8 cellular contexts compared by ENCODE assay signal in the genomic region with DNA sequence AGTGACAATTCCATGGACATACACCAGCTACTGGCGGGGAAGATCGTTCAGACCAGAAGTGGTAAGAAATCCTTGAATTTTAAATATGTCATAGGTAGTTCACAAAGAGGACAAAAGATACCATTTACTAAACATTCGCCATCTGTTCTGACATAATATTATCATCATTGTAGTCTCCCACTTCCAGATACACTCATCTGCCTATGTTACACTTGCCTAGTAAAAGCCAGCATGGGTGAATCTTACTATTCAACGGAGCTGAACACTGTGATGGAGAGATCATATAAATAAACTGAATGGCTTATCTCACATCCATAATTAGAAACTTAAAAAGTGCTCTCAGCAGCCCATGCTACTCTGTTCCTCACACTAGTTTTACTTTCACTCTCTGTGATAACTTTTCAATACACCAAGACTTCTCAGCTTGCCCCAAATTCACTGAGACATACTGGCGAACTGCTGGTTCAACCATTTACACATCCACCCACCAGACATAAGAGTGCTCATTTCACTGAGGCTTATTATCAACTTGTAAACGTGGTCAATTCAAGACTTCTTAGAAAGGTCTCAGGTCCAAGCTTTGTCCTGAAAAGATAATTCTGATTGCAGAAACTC. TPM values are rescaled to one million over a fixed set of nuclear protein-coding genes. Genes with fewer than 3 reads are reported as not detected.
DNase-seq lines count a peak whose midpoint lies in the region; ATAC-seq and TF ChIP-seq lines count a peak whose summit lies in the region.

No MANE protein-coding gene starts in this region.

- H3K4me3 Mint-ChIP-seq in GM23338 (peak overlapping the region; percentile 95), brain (peak overlapping the region; percentile 92 to 98 (median 97))

- H3K36me3 Mint-ChIP-seq in GM23338 (ENCODE audit: low read depth) (0 out of 3 replicates have a peak, but pooled peaks cover 3% of the 10 kb centered on the region), brain (peaks cover 12% of the 10 kb centered on the region)

- TF ChIP-seq CTCF in GM23338 (conservative IDR thresholded peaks at IDR 0.05; ENCODE audit: low read depth in 2 of 2) (no peak), brain (conservative IDR thresholded peaks at IDR 0.05) (peak in 1 of 2 experiments; percentile 69), right lobe of liver (IDR thresholded peaks at IDR 0.05) (peak in 1 of 4 donors; percentile 68), upper lobe of left lung (IDR thresholded peaks at IDR 0.05) (peak in 2 of 6 experiments; percentile 60 to 82)

- TF ChIP-seq POLR2A in right lobe of liver (IDR thresholded peaks at IDR 0.05) (no peak), upper lobe of left lung (IDR thresholded peaks at IDR 0.05) (no peak)

- ATAC-seq in GM18508 (IDR thresholded peaks at IDR 0.05; ENCODE audit: insufficient read depth, unreplicated experiment): peak; percentile 52
- ATAC-seq in GM23338: peak; percentile 5; the same call in 1 of the 3 replicates
- peak; percentile 59 to 71 (median 61) for ATAC-seq in right lobe of liver
- ATAC-seq in upper lobe of left lung (ENCODE audit: low FRiP score in 2 of 2): peak; percentile 59 to 67

- H3K9me3 ChIP-seq in right lobe of liver (no peaks in the 10 kb centered on the region), upper lobe of left lung (no peaks in the 10 kb centered on the region)

- peak overlapping the region; percentile 98 for H3K27ac Mint-ChIP-seq in GM23338
- peak overlapping the region; percentile 96 to 99 (median 97) for H3K27ac Mint-ChIP-seq in brain

- peaks cover 10% of the 10 kb centered on the region; the same call in 1 of the 2 replicates for H3K4me1 ChIP-seq in GM23338 (ENCODE audit: insufficient read depth)
- peaks cover 0 to 21% (median 3%) of the 10 kb centered on the region in 4 donors for H3K4me1 ChIP-seq in right lobe of liver
- H3K4me1 ChIP-seq in upper lobe of left lung: peaks cover 30 to 37% (median 32%) of the 10 kb centered on the region in 4 donors

- DNase-seq in GM23338 (ENCODE audit: low spot score) (no peak), Kasumi-1 (lab: John Stamatoyannopoulos, UW) (peak; percentile 86 to 92), right lobe of liver (no peak), upper lobe of left lung (no peak), HuH-7.5 (ENCODE audit: low spot score) (no peak)
- no peak for DNase-seq in stimulated activated CD4-positive, alpha-beta T cell treated with anti-CD3 and anti-CD28 coated beads, Interleukin-12 subunit alpha, Interleukin-12 subunit beta, amount 100 ng/mL, for 4 hours

- no peaks in the 10 kb centered on the region for H3F3A ChIP-seq in GM23338 (replicated peaks; ENCODE audit: low read depth)

- WGBS in right lobe of liver (ENCODE audit: insufficient coverage, low coverage, low lambda C conversion rate, missing lambda C conversion rate): 9% methylated on average over 6 of the region's 6 CpGs
- WGBS in upper lobe of left lung, 2 donors: 23 to 28% methylated on average over 6 of the region's 6 CpGs

- peak overlapping the region; percentile 75; the same call in 1 of the 2 replicates for H2AFZ ChIP-seq in GM23338

- peak overlapping the region; percentile 85; the same call in 1 of the 2 replicates for H3K27ac ChIP-seq in GM23338 (ENCODE audit: low read depth)
- peak overlapping the region; percentile 89 to 99 (median 99) for H3K27ac ChIP-seq in right lobe of liver
- H3K27ac ChIP-seq in upper lobe of left lung: peak overlapping the region; percentile 99 to 100 (median 100)

- TF ChIP-seq EP300 in upper lobe of left lung (IDR thresholded peaks at IDR 0.05): peak in 1 of 4 donors; percentile 25

- peaks cover 25% of the 10 kb centered on the region for H3K4me1 Mint-ChIP-seq in GM23338
- H3K4me1 Mint-ChIP-seq in brain: peaks cover 47% of the 10 kb centered on the region

- H3K4me3 ChIP-seq in GM23338 (peak overlapping the region; percentile 85), right lobe of liver (peak overlapping the region; percentile 75 to 95 (median 90)), upper lobe of left lung (peak overlapping the region; percentile 30 to 94 (median 77))

- H3K27me3 Mint-ChIP-seq in GM23338 (ENCODE audit: insufficient read depth, low read depth, poor library complexity) (peaks cover 4% of the 10 kb centered on the region), brain (peaks cover 19% of the 10 kb centered on the region)

- H3K4me2 ChIP-seq in GM23338: peak overlapping the region; percentile 71

- H4K20me1 ChIP-seq in GM23338 (replicated peaks; ENCODE audit: insufficient read depth): peaks cover 33% of the 10 kb centered on the region

- no peaks in the 10 kb centered on the region for H3K9me2 ChIP-seq in GM23338 (ENCODE audit: insufficient read depth)

- H3K36me3 ChIP-seq in GM23338 (ENCODE audit: insufficient read depth): no peaks in the 10 kb centered on the region
- no peaks in the 10 kb centered on the region for H3K36me3 ChIP-seq in right lobe of liver
- H3K36me3 ChIP-seq in upper lobe of left lung: peaks cover 0 to under 1% (median 0%) of the 10 kb centered on the region in 4 donors

- H3K27me3 ChIP-seq in GM23338 (ENCODE audit: insufficient read depth) (no peaks in the 10 kb centered on the region), right lobe of liver (no peaks in the 10 kb centered on the region), upper lobe of left lung (no peaks in the 10 kb centered on the region)

- H3K9me3 Mint-ChIP-seq in GM23338: no peaks in the 10 kb centered on the region
- H3K9me3 Mint-ChIP-seq in brain: peaks cover 0 to 4% (median 0%) of the 10 kb centered on the region in 5 experiments

- intact Hi-C loops in right lobe of liver (cut with DNase I): no loop called here

- H3K79me2 ChIP-seq in GM23338 (replicated peaks; ENCODE audit: insufficient read depth): peaks cover 44% of the 10 kb centered on the region

TF ChIP-seq in GM23338, 12 proteins besides CTCF, POLR2A, EP300 and RAD21 (continues in another document):
- TF ChIP-seq STAT1 (IDR thresholded peaks at IDR 0.05; ENCODE audit: unreplicated experiment) (no peak), ZNF114 (CRISPR knock-in tag; IDR thresholded peaks at IDR 0.05) (no peak)
- TF ChIP-seq, protein P1, sequence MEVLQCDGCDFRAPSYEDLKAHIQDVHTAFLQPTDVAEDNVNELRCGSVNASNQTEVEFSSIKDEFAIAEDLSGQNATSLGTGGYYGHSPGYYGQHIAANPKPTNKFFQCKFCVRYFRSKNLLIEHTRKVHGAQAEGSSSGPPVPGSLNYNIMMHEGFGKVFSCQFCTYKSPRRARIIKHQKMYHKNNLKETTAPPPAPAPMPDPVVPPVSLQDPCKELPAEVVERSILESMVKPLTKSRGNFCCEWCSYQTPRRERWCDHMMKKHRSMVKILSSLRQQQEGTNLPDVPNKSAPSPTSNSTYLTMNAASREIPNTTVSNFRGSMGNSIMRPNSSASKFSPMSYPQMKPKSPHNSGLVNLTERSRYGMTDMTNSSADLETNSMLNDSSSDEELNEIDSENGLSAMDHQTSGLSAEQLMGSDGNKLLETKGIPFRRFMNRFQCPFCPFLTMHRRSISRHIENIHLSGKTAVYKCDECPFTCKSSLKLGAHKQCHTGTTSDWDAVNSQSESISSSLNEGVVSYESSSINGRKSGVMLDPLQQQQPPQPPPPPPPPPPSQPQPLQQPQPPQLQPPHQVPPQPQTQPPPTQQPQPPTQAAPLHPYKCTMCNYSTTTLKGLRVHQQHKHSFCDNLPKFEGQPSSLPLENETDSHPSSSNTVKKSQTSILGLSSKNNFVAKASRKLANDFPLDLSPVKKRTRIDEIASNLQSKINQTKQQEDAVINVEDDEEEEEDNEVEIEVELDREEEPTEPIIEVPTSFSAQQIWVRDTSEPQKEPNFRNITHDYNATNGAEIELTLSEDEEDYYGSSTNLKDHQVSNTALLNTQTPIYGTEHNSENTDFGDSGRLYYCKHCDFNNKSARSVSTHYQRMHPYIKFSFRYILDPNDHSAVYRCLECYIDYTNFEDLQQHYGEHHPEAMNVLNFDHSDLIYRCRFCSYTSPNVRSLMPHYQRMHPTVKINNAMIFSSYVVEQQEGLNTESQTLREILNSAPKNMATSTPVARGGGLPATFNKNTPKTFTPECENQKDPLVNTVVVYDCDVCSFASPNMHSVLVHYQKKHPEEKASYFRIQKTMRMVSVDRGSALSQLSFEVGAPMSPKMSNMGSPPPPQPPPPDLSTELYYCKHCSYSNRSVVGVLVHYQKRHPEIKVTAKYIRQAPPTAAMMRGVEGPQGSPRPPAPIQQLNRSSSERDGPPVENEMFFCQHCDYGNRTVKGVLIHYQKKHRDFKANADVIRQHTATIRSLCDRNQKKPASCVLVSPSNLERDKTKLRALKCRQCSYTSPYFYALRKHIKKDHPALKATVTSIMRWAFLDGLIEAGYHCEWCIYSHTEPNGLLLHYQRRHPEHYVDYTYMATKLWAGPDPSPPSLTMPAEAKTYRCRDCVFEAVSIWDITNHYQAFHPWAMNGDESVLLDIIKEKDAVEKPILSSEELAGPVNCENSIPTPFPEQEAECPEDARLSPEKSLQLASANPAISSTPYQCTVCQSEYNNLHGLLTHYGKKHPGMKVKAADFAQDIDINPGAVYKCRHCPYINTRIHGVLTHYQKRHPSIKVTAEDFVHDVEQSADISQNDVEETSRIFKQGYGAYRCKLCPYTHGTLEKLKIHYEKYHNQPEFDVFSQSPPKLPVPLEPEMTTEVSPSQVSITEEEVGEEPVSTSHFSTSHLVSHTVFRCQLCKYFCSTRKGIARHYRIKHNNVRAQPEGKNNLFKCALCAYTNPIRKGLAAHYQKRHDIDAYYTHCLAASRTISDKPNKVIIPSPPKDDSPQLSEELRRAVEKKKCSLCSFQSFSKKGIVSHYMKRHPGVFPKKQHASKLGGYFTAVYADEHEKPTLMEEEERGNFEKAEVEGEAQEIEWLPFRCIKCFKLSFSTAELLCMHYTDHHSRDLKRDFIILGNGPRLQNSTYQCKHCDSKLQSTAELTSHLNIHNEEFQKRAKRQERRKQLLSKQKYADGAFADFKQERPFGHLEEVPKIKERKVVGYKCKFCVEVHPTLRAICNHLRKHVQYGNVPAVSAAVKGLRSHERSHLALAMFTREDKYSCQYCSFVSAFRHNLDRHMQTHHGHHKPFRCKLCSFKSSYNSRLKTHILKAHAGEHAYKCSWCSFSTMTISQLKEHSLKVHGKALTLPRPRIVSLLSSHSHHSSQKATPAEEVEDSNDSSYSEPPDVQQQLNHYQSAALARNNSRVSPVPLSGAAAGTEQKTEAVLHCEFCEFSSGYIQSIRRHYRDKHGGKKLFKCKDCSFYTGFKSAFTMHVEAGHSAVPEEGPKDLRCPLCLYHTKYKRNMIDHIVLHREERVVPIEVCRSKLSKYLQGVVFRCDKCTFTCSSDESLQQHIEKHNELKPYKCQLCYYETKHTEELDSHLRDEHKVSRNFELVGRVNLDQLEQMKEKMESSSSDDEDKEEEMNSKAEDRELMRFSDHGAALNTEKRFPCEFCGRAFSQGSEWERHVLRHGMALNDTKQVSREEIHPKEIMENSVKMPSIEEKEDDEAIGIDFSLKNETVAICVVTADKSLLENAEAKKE (CRISPR knock-in tag; IDR thresholded peaks at IDR 0.05): no peak

RNA-seq across cellular contexts. Expression of a gene that starts 0.5 kb away (rescaled TPM):
- total RNA-seq in GM23338 (2014; rRNA removed; shearing (Covaris generic)): 164 and 186 TPM in 2 replicates
- polyA plus RNA-seq in GM23338 (2016; fragmentation: Nextera tagmentation; extraction: Ambion mirVana) (327 and 368 TPM in 2 replicates), brain (ENCODE audit: insufficient read depth, low read depth, low replicate concordance) (42.0 TPM)
- total RNA-seq in right lobe of liver (10 to 100 TPM; 39.1 to 59.9 (median 48.5) TPM), upper lobe of left lung (100 to 1,000 TPM in 4 of 6 donors, 10 to 100 TPM in 2; 92.8 to 131 (median 112) TPM)

Comparison
In these comparisons a context has a peak if more than half of its experiments do, and no peak if none do; other contexts are left out.
1. ATAC-seq: peak in every context shown above with its lines; median percentile 63 in upper lobe of left lung; 61 in right lobe of liver; 52 in GM18508; 5 in GM23338.
2. DNase-seq: peak in Kasumi-1 (2 of 2); none in GM23338 (single experiment), right lobe of liver (0 of 3), upper lobe of left lung (0 of 2), HuH-7.5 (single experiment) and stimulated activated CD4-positive, alpha-beta T cell treated with anti-CD3 and anti-CD28 coated beads, Interleukin-12 subunit alpha, Interleukin-12 subunit beta, amount 100 ng/mL, for 4 hours (single experiment).
3. Peak in every context shown above with its lines, with median percentiles within 50 percentile points of each other: H3K27ac ChIP-seq and H3K4me3 ChIP-seq.